34 cellular contexts compared by ENCODE assay signal in genomic region chr7:81583090-81583489, GRCh38.
"Had no signal": no experiment of that assay in that cellular context is flagged by ENCODE, and none has a peak within 500 bp of the region (broad histone marks: within the 10 kb centered on the region; RNA-seq: fewer than 3 reads in every experiment).

No MANE protein-coding gene starts in this region.

- H3K4me1 Mint-ChIP-seq: activated CD4-positive, alpha-beta T cell treated with anti-CD3 and anti-CD28 coated beads, Interleukin-2, amount 10 ng/mL, durations not matched to agents 24 days and 14 days; activated naive CD8-positive, alpha-beta T cell treated with anti-CD3 and anti-CD28 coated beads for 36 hours; brain; endodermal cell had no signal

- H3K27me3 Mint-ChIP-seq: activated CD4-positive, alpha-beta memory T cell treated with anti-CD3 and anti-CD28 coated beads for 36 hours; activated CD4-positive, alpha-beta T cell treated with anti-CD3 and anti-CD28 coated beads, Interleukin-2, amount 10 ng/mL, durations not matched to agents 24 days and 14 days; activated naive CD8-positive, alpha-beta T cell treated with anti-CD3 and anti-CD28 coated beads for 36 hours; stimulated activated naive CD8-positive, alpha-beta T cell treated with anti-CD3 and anti-CD28 coated beads, Interleukin-15, Interleukin-2, amounts not matched to agents 100 ng/mL and 50 ng/mL, for 24 hours had no signal

- H3K36me3 Mint-ChIP-seq: activated CD4-positive, alpha-beta memory T cell treated with anti-CD3 and anti-CD28 coated beads for 36 hours; activated naive CD8-positive, alpha-beta T cell treated with anti-CD3 and anti-CD28 coated beads for 36 hours; brain had no signal

- ATAC-seq: foreskin keratinocyte, pancreas, sciatic nerve had no signal

- H3K27ac Mint-ChIP-seq: activated CD4-positive, alpha-beta memory T cell treated with anti-CD3 and anti-CD28 coated beads for 36 hours; activated CD4-positive, alpha-beta T cell treated with anti-CD3 and anti-CD28 coated beads, Interleukin-2, amount 10 ng/mL, durations not matched to agents 24 days and 14 days; activated naive CD4-positive, alpha-beta T cell treated with anti-CD3 and anti-CD28 coated beads for 36 hours; activated naive CD8-positive, alpha-beta T cell treated with anti-CD3 and anti-CD28 coated beads for 36 hours; activated T-helper 1 cell treated with anti-CD3 and anti-CD28 coated beads, Interleukin-12 subunit alpha, Interleukin-12 subunit beta, Interleukin-2, Interleukin-4 antibody, amounts not matched to agents 30 ng/mL and 10 ng/mL and 1 ng/mL, durations not matched to agents 14 hours and 24 hours and 36 hours; endodermal cell; nephron; stimulated activated naive CD8-positive, alpha-beta T cell treated with anti-CD3 and anti-CD28 coated beads, Interleukin-15, Interleukin-2, amounts not matched to agents 100 ng/mL and 50 ng/mL, for 24 hours had no signal

- H3K9me3 ChIP-seq: adrenal gland, esophagus muscularis mucosa, left ventricle myocardium inferior, pancreas, prostate gland, thoracic aorta had no signal

- H3K4me3 ChIP-seq: adrenal gland, cardiac muscle cell, esophagus muscularis mucosa, left ventricle myocardium inferior, lung, pancreas, prostate gland, skin epidermis, thoracic aorta had no signal

- H3K4me3 Mint-ChIP-seq: activated CD4-positive, alpha-beta memory T cell treated with anti-CD3 and anti-CD28 coated beads for 36 hours; activated CD4-positive, alpha-beta T cell treated with anti-CD3 and anti-CD28 coated beads, Interleukin-2, amount 10 ng/mL, durations not matched to agents 24 days and 14 days; activated naive CD4-positive, alpha-beta T cell treated with anti-CD3 and anti-CD28 coated beads for 36 hours; activated naive CD8-positive, alpha-beta T cell treated with anti-CD3 and anti-CD28 coated beads for 36 hours; activated T-helper 1 cell treated with anti-CD3 and anti-CD28 coated beads, Interleukin-12 subunit alpha, Interleukin-12 subunit beta, Interleukin-2, Interleukin-4 antibody, amounts not matched to agents 30 ng/mL and 10 ng/mL and 1 ng/mL, durations not matched to agents 14 hours and 24 hours and 36 hours; brain; endodermal cell; nephron; stimulated activated naive CD8-positive, alpha-beta T cell treated with anti-CD3 and anti-CD28 coated beads, Interleukin-15, Interleukin-2, amounts not matched to agents 100 ng/mL and 50 ng/mL, for 24 hours had no signal

- H3K27me3 ChIP-seq: adrenal gland, cardiac muscle cell, esophagus muscularis mucosa, foreskin keratinocyte, pancreas had no signal

- H3K4me1 ChIP-seq: esophagus muscularis mucosa, foreskin keratinocyte, left ventricle myocardium inferior, pancreas, prostate gland had no signal

- DNase-seq: activated CD4-positive, alpha-beta memory T cell treated with anti-CD3 and anti-CD28 coated beads for 36 hours; activated CD4-positive, alpha-beta T cell treated with anti-CD3 and anti-CD28 coated beads, Interleukin-2, amount 10 ng/mL, durations not matched to agents 24 days and 14 days; activated CD4-positive, CD25-positive, alpha-beta regulatory T cell treated with anti-CD3 and anti-CD28 coated beads, Interleukin-2, amount 50 U/mL, for 72 hours; activated CD8-positive, alpha-beta memory T cell treated with anti-CD3 and anti-CD28 coated beads, Interleukin-2, amount 50 U/mL, for 4 hours; activated effector memory CD4-positive, alpha-beta T cell treated with anti-CD3 and anti-CD28 coated beads, Interleukin-2, amount 50 U/mL, for 16 hours; activated naive CD4-positive, alpha-beta T cell treated with anti-CD3 and anti-CD28 coated beads for 36 hours; activated naive CD8-positive, alpha-beta T cell treated with anti-CD3 and anti-CD28 coated beads for 36 hours; activated T-cell treated with anti-CD3 and anti-CD28 coated beads, Interleukin-2, amount 50 U/mL, for 1 hour; adrenal gland; aorta; cerebellar nuclear complex; endodermal cell; foreskin keratinocyte; left ventricle myocardium inferior; mesendoderm; pancreas; retina; stimulated activated CD4-positive, alpha-beta T cell treated with anti-CD3 and anti-CD28 coated beads, Interleukin-12 subunit alpha, Interleukin-12 subunit beta, amount 100 ng/mL, for 4 hours; stimulated activated CD4-positive, alpha-beta T cell treated with anti-CD3 and anti-CD28 coated beads, Interleukin-4, amount 100 ng/mL, for 1 hour; T1000; trophoblast cell had no signal

- FAIRE-seq: islet of Langerhans, pancreas, urothelium cell line had no signal

- H3K36me3 ChIP-seq: adrenal gland, cardiac muscle cell, esophagus muscularis mucosa, left ventricle myocardium inferior, pancreas, prostate gland, thoracic aorta had no signal

- H3K27ac ChIP-seq: adrenal gland, cardiac muscle cell, esophagus muscularis mucosa, foreskin keratinocyte, left ventricle myocardium inferior, pancreas, prostate gland, skin epidermis, thoracic aorta had no signal

- H3K9me3 Mint-ChIP-seq: activated CD4-positive, alpha-beta T cell treated with anti-CD3 and anti-CD28 coated beads, Interleukin-2, amount 10 ng/mL, durations not matched to agents 24 days and 14 days; activated T-helper 1 cell treated with anti-CD3 and anti-CD28 coated beads, Interleukin-12 subunit alpha, Interleukin-12 subunit beta, Interleukin-2, Interleukin-4 antibody, amounts not matched to agents 30 ng/mL and 10 ng/mL and 1 ng/mL, durations not matched to agents 14 hours and 24 hours and 36 hours; brain; endodermal cell; nephron had no signal
